Comparison of ENCODE assay signal across 1 cellular context in the genomic region with DNA sequence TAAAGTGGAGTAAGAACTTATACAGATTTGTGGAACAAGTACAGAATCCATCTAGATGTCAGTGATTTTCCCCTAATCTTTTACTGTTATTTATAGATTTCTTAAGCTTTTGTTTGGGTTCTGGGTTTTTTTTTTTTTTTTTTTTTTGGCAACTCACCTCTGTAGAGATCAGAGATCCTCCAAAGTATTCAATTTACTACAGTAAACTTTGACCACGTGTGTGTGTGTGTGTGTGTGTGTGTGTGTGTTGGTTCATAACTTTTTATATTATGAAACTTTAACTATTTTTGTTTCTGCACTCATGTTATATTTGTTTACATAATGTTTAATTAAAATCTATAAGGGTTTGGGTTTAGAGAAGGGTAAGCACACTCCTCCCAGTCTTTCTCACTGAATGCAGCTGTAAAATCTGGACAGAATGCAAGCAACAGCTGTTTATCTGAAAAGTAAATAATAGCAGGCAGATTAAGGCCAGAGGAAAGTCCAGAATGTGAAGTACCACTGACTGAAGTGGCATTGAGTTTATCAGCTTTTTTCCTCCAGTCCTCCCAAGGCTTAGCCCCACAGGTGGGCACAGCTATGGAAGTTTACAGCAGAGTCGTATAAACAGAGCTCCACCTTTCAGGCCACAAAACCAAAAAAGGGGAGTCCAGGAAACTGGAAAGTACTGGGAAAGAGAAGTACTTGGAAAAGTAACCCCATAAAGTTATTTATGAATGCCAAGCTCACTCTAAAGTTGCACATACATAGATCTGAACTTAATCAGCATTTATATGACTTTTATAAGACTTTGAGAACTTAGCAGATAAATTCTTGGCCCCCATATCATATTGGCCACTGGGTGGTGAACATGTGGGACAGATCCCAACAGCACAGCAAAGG.
TF ChIP-seq lines count a peak whose summit lies in the region.

No MANE protein-coding gene starts in this region.

TF ChIP-seq in GM23338, 12 proteins besides CTCF, POLR2A, EP300 and RAD21 (continued from another document):
- TF ChIP-seq, protein P1, sequence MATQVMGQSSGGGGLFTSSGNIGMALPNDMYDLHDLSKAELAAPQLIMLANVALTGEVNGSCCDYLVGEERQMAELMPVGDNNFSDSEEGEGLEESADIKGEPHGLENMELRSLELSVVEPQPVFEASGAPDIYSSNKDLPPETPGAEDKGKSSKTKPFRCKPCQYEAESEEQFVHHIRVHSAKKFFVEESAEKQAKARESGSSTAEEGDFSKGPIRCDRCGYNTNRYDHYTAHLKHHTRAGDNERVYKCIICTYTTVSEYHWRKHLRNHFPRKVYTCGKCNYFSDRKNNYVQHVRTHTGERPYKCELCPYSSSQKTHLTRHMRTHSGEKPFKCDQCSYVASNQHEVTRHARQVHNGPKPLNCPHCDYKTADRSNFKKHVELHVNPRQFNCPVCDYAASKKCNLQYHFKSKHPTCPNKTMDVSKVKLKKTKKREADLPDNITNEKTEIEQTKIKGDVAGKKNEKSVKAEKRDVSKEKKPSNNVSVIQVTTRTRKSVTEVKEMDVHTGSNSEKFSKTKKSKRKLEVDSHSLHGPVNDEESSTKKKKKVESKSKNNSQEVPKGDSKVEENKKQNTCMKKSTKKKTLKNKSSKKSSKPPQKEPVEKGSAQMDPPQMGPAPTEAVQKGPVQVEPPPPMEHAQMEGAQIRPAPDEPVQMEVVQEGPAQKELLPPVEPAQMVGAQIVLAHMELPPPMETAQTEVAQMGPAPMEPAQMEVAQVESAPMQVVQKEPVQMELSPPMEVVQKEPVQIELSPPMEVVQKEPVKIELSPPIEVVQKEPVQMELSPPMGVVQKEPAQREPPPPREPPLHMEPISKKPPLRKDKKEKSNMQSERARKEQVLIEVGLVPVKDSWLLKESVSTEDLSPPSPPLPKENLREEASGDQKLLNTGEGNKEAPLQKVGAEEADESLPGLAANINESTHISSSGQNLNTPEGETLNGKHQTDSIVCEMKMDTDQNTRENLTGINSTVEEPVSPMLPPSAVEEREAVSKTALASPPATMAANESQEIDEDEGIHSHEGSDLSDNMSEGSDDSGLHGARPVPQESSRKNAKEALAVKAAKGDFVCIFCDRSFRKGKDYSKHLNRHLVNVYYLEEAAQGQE (IDR thresholded peaks at IDR 0.05; ENCODE audit: unreplicated experiment) = no peak
- TF ChIP-seq EZH2 (IDR thresholded peaks at IDR 0.05; ENCODE audit: low read depth, unreplicated experiment) (no peak), CREB1 (CRISPR knock-in tag; IDR thresholded peaks at IDR 0.05; ENCODE audit: low read depth) (no peak), EZH2phosphoT487 (IDR thresholded peaks at IDR 0.05; ENCODE audit: unreplicated experiment) (no peak), JUNB (IDR thresholded peaks at IDR 0.05; ENCODE audit: unreplicated experiment) (no peak), ZNF114 (CRISPR knock-in tag; IDR thresholded peaks at IDR 0.05) (no peak), NANOG (IDR thresholded peaks at IDR 0.05; ENCODE audit: borderline replicate concordance) (no peak), ZNF331 (CRISPR knock-in tag; IDR thresholded peaks at IDR 0.05; ENCODE audit: low read depth) (no peak)
- TF ChIP-seq, protein P2, sequence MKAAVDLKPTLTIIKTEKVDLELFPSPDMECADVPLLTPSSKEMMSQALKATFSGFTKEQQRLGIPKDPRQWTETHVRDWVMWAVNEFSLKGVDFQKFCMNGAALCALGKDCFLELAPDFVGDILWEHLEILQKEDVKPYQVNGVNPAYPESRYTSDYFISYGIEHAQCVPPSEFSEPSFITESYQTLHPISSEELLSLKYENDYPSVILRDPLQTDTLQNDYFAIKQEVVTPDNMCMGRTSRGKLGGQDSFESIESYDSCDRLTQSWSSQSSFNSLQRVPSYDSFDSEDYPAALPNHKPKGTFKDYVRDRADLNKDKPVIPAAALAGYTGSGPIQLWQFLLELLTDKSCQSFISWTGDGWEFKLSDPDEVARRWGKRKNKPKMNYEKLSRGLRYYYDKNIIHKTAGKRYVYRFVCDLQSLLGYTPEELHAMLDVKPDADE (IDR thresholded peaks at IDR 0.05) = no peak
- TF ChIP-seq, protein P3, sequence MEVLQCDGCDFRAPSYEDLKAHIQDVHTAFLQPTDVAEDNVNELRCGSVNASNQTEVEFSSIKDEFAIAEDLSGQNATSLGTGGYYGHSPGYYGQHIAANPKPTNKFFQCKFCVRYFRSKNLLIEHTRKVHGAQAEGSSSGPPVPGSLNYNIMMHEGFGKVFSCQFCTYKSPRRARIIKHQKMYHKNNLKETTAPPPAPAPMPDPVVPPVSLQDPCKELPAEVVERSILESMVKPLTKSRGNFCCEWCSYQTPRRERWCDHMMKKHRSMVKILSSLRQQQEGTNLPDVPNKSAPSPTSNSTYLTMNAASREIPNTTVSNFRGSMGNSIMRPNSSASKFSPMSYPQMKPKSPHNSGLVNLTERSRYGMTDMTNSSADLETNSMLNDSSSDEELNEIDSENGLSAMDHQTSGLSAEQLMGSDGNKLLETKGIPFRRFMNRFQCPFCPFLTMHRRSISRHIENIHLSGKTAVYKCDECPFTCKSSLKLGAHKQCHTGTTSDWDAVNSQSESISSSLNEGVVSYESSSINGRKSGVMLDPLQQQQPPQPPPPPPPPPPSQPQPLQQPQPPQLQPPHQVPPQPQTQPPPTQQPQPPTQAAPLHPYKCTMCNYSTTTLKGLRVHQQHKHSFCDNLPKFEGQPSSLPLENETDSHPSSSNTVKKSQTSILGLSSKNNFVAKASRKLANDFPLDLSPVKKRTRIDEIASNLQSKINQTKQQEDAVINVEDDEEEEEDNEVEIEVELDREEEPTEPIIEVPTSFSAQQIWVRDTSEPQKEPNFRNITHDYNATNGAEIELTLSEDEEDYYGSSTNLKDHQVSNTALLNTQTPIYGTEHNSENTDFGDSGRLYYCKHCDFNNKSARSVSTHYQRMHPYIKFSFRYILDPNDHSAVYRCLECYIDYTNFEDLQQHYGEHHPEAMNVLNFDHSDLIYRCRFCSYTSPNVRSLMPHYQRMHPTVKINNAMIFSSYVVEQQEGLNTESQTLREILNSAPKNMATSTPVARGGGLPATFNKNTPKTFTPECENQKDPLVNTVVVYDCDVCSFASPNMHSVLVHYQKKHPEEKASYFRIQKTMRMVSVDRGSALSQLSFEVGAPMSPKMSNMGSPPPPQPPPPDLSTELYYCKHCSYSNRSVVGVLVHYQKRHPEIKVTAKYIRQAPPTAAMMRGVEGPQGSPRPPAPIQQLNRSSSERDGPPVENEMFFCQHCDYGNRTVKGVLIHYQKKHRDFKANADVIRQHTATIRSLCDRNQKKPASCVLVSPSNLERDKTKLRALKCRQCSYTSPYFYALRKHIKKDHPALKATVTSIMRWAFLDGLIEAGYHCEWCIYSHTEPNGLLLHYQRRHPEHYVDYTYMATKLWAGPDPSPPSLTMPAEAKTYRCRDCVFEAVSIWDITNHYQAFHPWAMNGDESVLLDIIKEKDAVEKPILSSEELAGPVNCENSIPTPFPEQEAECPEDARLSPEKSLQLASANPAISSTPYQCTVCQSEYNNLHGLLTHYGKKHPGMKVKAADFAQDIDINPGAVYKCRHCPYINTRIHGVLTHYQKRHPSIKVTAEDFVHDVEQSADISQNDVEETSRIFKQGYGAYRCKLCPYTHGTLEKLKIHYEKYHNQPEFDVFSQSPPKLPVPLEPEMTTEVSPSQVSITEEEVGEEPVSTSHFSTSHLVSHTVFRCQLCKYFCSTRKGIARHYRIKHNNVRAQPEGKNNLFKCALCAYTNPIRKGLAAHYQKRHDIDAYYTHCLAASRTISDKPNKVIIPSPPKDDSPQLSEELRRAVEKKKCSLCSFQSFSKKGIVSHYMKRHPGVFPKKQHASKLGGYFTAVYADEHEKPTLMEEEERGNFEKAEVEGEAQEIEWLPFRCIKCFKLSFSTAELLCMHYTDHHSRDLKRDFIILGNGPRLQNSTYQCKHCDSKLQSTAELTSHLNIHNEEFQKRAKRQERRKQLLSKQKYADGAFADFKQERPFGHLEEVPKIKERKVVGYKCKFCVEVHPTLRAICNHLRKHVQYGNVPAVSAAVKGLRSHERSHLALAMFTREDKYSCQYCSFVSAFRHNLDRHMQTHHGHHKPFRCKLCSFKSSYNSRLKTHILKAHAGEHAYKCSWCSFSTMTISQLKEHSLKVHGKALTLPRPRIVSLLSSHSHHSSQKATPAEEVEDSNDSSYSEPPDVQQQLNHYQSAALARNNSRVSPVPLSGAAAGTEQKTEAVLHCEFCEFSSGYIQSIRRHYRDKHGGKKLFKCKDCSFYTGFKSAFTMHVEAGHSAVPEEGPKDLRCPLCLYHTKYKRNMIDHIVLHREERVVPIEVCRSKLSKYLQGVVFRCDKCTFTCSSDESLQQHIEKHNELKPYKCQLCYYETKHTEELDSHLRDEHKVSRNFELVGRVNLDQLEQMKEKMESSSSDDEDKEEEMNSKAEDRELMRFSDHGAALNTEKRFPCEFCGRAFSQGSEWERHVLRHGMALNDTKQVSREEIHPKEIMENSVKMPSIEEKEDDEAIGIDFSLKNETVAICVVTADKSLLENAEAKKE (CRISPR knock-in tag; IDR thresholded peaks at IDR 0.05) = no peak
